Comparison of ENCODE assay signal across 23 cellular contexts in genomic region chr7:99050971-99051370, GRCh38.
DNase-seq lines count a peak whose midpoint lies in the region; ATAC-seq, FAIRE-seq and TF ChIP-seq lines count a peak whose summit lies in the region.
"Had no signal": no experiment of that assay in that cellular context is flagged by ENCODE, and none has a peak within 500 bp of the region (broad histone marks: within the 10 kb centered on the region; RNA-seq: fewer than 3 reads in every experiment).

No MANE protein-coding gene starts in this region.

- H3K27me3 ChIP-seq in keratinocyte (ENCODE audit: control insufficient read depth, extremely low read depth, insufficient read depth, low read length) = no peaks in the 10 kb centered on the region
- H3K27me3 ChIP-seq: neutrophil, uterus had no signal

- H3K9ac ChIP-seq in keratinocyte (ENCODE audit: control insufficient read depth, extremely low read depth, insufficient read depth, low read length) = no peak overlapping the region

- no peak overlapping the region for H3K4me3 ChIP-seq in keratinocyte (ENCODE audit: control insufficient read depth in 2 of 3, extremely low read depth in 1 of 3, insufficient read depth in 2 of 3, low read depth in 1 of 3, low read length in 3 of 3)
- H3K4me3 ChIP-seq: smooth muscle cell, uterus had no signal

- no peaks in the 10 kb centered on the region for H3K9me1 ChIP-seq in keratinocyte (ENCODE audit: control insufficient read depth, extremely low read depth, insufficient read depth, low read length)

- intact Hi-C loops in natural killer cell (cut with micrococcal nuclease) (no loop called here), left cardiac atrium (cut with DNase I) (loop anchor here in 1 of 2 donors (10.0 kb wide), 1 partner anchor 94 kb away; the partner anchor contains the start of gene SMURF1)

- no peak overlapping the region for H2AFZ ChIP-seq in keratinocyte (ENCODE audit: control insufficient read depth, low read length)

- no peaks in the 10 kb centered on the region for H3K4me1 ChIP-seq in keratinocyte (ENCODE audit: control insufficient read depth, extremely low read depth, insufficient read depth, low read length)
- H3K4me1 ChIP-seq: uterus had no signal

- no peak overlapping the region for H3K27ac ChIP-seq in keratinocyte (ENCODE audit: control insufficient read depth, insufficient read depth, low read length)
- H3K27ac ChIP-seq: C4-2B, neutrophil, uterus had no signal

- no peak for ATAC-seq in natural killer cell
- ATAC-seq in natural killer cell treated with Interleukin-12 subunit alpha and Interleukin-12 subunit beta and Interleukin-15 and Interleukin-18, amount 100 ng/mL, for 72 hours = no peak
- ATAC-seq in left cardiac atrium = no peak

- peak overlapping the region; percentile 7 to 67 for H3K27ac Mint-ChIP-seq in natural killer cell
- no peak overlapping the region for H3K27ac Mint-ChIP-seq in natural killer cell treated with Interleukin-12 subunit alpha and Interleukin-12 subunit beta and Interleukin-15 and Interleukin-18, amount 100 ng/mL, for 72 hours
- H3K27ac Mint-ChIP-seq in activated naive CD8-positive, alpha-beta T cell treated with anti-CD3 and anti-CD28 coated beads for 36 hours = peak overlapping the region; percentile 60

- FAIRE-seq in keratinocyte (lab: Jason Lieb, UNC) (peak; percentile 13), HTR-8/SVneo (lab: Jason Lieb, UNC) (no peak)
- FAIRE-seq: D721Med, endometrium, GM12892 had no signal

- no peak overlapping the region for H3K4me3 Mint-ChIP-seq in natural killer cell
- H3K4me3 Mint-ChIP-seq in natural killer cell treated with Interleukin-12 subunit alpha and Interleukin-12 subunit beta and Interleukin-15 and Interleukin-18, amount 100 ng/mL, for 72 hours = no peak overlapping the region
- no peak overlapping the region for H3K4me3 Mint-ChIP-seq in activated naive CD8-positive, alpha-beta T cell treated with anti-CD3 and anti-CD28 coated beads for 36 hours

- TF ChIP-seq CTCF in natural killer cell (IDR thresholded peaks at IDR 0.05) = no peak
- no peak for TF ChIP-seq CTCF in keratinocyte (optimal IDR thresholded peaks at IDR 0.05 in 1 of 3, IDR thresholded peaks at IDR 0.05 in 1 of 3, conservative IDR thresholded peaks at IDR 0.05 in 1 of 3; ENCODE audit: extremely low read depth in 1 of 3, insufficient read depth in 2 of 3, low read length in 3 of 3)

- H3K9me3 ChIP-seq in keratinocyte (ENCODE audit: control insufficient read depth, low read depth, low read length) = no peaks in the 10 kb centered on the region
- H3K9me3 ChIP-seq: neutrophil, uterus had no signal

- H3K36me3 Mint-ChIP-seq in natural killer cell = peaks cover 7% of the 10 kb centered on the region
- H3K36me3 Mint-ChIP-seq in natural killer cell treated with Interleukin-12 subunit alpha and Interleukin-12 subunit beta and Interleukin-15 and Interleukin-18, amount 100 ng/mL, for 72 hours = peaks cover 14% of the 10 kb centered on the region
- H3K36me3 Mint-ChIP-seq in activated naive CD8-positive, alpha-beta T cell treated with anti-CD3 and anti-CD28 coated beads for 36 hours = peaks cover 6% of the 10 kb centered on the region

- dilution Hi-C loops in keratinocyte (cut with MboI; ENCODE audit: extremely low pct_ligation_motif_present, low sequenced_read_pairs) = loop anchor here (25.0 kb wide), 1 partner anchor 261 kb away; no protein-coding TSS in a partner anchor

- H3K9me3 Mint-ChIP-seq in natural killer cell = no peaks in the 10 kb centered on the region
- H3K9me3 Mint-ChIP-seq in natural killer cell treated with Interleukin-12 subunit alpha and Interleukin-12 subunit beta and Interleukin-15 and Interleukin-18, amount 100 ng/mL, for 72 hours = no peaks in the 10 kb centered on the region
- H3K9me3 Mint-ChIP-seq in activated naive CD8-positive, alpha-beta T cell treated with anti-CD3 and anti-CD28 coated beads for 36 hours = no peaks in the 10 kb centered on the region

- H3K4me2 ChIP-seq in keratinocyte (ENCODE audit: control insufficient read depth, extremely low read depth, insufficient read depth, low read depth, low read length) = no peak overlapping the region
- H3K4me2 ChIP-seq: smooth muscle cell had no signal

- DNase-seq in natural killer cell (no peak), keratinocyte (ENCODE audit: low read depth, low spot score) (no peak), HTR-8/SVneo (ENCODE audit: insufficient read length, low spot score) (no peak), DMS 273 treated with DMSO at 0.1 percent for 48 hours (lab: John Stamatoyannopoulos, UW) (no peak), left cardiac atrium (no peak)
- DNase-seq in natural killer cell treated with Interleukin-12 subunit alpha and Interleukin-12 subunit beta and Interleukin-15 and Interleukin-18, amount 100 ng/mL, for 72 hours (ENCODE audit: low spot score) = no peak
- no peak for DNase-seq in activated naive CD8-positive, alpha-beta T cell treated with anti-CD3 and anti-CD28 coated beads for 36 hours
- DNase-seq: activated CD4-positive, alpha-beta T cell treated with anti-CD3 and anti-CD28 coated beads for 1 hour; EL; glutamatergic neuron; HCEC 1CT; kidney glomerular epithelial cell; mammary epithelial cell; NCI-H1092; NCI-H1930; NCI-H526 treated with DMSO at 0.1 percent for 48 hours; uterus had no signal

- H4K20me1 ChIP-seq in keratinocyte (ENCODE audit: control insufficient read depth, extremely low read depth, insufficient read depth, low read length) = no peaks in the 10 kb centered on the region

- H3K27me3 Mint-ChIP-seq in natural killer cell (ENCODE audit: low read depth in 2 of 2) = no peaks in the 10 kb centered on the region
- no peaks in the 10 kb centered on the region for H3K27me3 Mint-ChIP-seq in natural killer cell treated with Interleukin-12 subunit alpha and Interleukin-12 subunit beta and Interleukin-15 and Interleukin-18, amount 100 ng/mL, for 72 hours
- no peaks in the 10 kb centered on the region for H3K27me3 Mint-ChIP-seq in activated naive CD8-positive, alpha-beta T cell treated with anti-CD3 and anti-CD28 coated beads for 36 hours

- peaks cover 8% of the 10 kb centered on the region for H3K79me2 ChIP-seq in keratinocyte (ENCODE audit: control insufficient read depth, insufficient read depth, low read length)

- H3K36me3 ChIP-seq in keratinocyte (ENCODE audit: control insufficient read depth in 2 of 2, extremely low read depth in 1 of 2, insufficient read depth in 2 of 2, low read length in 2 of 2) = peaks cover 29 to 49% of the 10 kb centered on the region in 2 experiments
- H3K36me3 ChIP-seq: uterus had no signal

- no peaks in the 10 kb centered on the region for H3K4me1 Mint-ChIP-seq in natural killer cell
- H3K4me1 Mint-ChIP-seq in natural killer cell treated with Interleukin-12 subunit alpha and Interleukin-12 subunit beta and Interleukin-15 and Interleukin-18, amount 100 ng/mL, for 72 hours (ENCODE audit: low read depth in 2 of 2) = no peaks in the 10 kb centered on the region
- H3K4me1 Mint-ChIP-seq in activated naive CD8-positive, alpha-beta T cell treated with anti-CD3 and anti-CD28 coated beads for 36 hours = peaks cover 14% of the 10 kb centered on the region

Comparison
In these comparisons a context has a peak if more than half of its experiments do, and no peak if none do; other contexts are left out.
1. H3K27ac Mint-ChIP-seq: peak in natural killer cell (2 of 2) and activated naive CD8-positive, alpha-beta T cell treated with anti-CD3 and anti-CD28 coated beads for 36 hours (single experiment); none in natural killer cell treated with Interleukin-12 subunit alpha and Interleukin-12 subunit beta and Interleukin-15 and Interleukin-18, amount 100 ng/mL, for 72 hours (0 of 2).